ENCODE assay signal across 9 cellular contexts in genomic region chr1:108512239-108513071, GRCh38. TPM values are rescaled to one million over a fixed set of nuclear protein-coding genes. Genes with fewer than 3 reads are reported as not detected.
A peak's percentile ranks its signal among the peaks of the same experiment; 100 is the strongest.
DNase-seq lines count a peak whose midpoint lies in the region; ATAC-seq and TF ChIP-seq lines count a peak whose summit lies in the region.
"Had no signal": no experiment of that assay in that cellular context is flagged by ENCODE, and none has a peak within 500 bp of the region (broad histone marks: within the 10 kb centered on the region; RNA-seq: fewer than 3 reads in every experiment).

No MANE protein-coding gene starts in this region.

- H3K4me3 Mint-ChIP-seq in activated CD4-positive, alpha-beta T cell treated with anti-CD3 and anti-CD28 coated beads, Interleukin-2, amount 10 ng/mL, durations not matched to agents 7 days and 5 days: no peak overlapping the region
- H3K4me3 Mint-ChIP-seq in stimulated activated naive B cell treated with anti-CD40 and anti-IgM and Interleukin-4, amounts not matched to agents 10 μg/mL and 1 μg/mL and 100 μg/mL, for 72 hours: no peak overlapping the region
- no peak overlapping the region for H3K4me3 Mint-ChIP-seq in stimulated activated naive CD8-positive, alpha-beta T cell treated with anti-CD3 and anti-CD28 coated beads, Interleukin-15, amount 100 ng/mL, for 72 hours
- H3K4me3 Mint-ChIP-seq: activated T-cell treated with anti-CD3 and anti-CD28 coated beads, Interleukin-2, amount 50 U/mL, for 72 hours had no signal

- H3K27ac ChIP-seq in VCaP: peak overlapping the region; percentile 13; the same call in 1 of the 2 replicates

- no peak for TF ChIP-seq POLR2A in NB4 (IDR thresholded peaks at IDR 0.05; ENCODE audit: extremely low read depth, insufficient read length)

- CTCF ChIA-PET in activated CD4-positive, alpha-beta T cell treated with anti-CD3 and anti-CD28 coated beads, Interleukin-2, amount 10 ng/mL, durations not matched to agents 7 days and 5 days (lab: Charles Lee): interaction anchor here (0.6 to 4.5 kb wide), 6 partner anchors 31 to 148 kb away, joined by 3 to 24 read pairs (median 4); partner anchors contain the start of genes EEIG2 and HENMT1

- peaks cover 18% of the 10 kb centered on the region for H3K9me3 Mint-ChIP-seq in activated CD4-positive, alpha-beta T cell treated with anti-CD3 and anti-CD28 coated beads, Interleukin-2, amount 10 ng/mL, durations not matched to agents 7 days and 5 days
- no peaks in the 10 kb centered on the region for H3K9me3 Mint-ChIP-seq in stimulated activated naive B cell treated with anti-CD40 and anti-IgM and Interleukin-4, amounts not matched to agents 10 μg/mL and 1 μg/mL and 100 μg/mL, for 72 hours
- H3K9me3 Mint-ChIP-seq in stimulated activated naive CD8-positive, alpha-beta T cell treated with anti-CD3 and anti-CD28 coated beads, Interleukin-15, amount 100 ng/mL, for 72 hours: peaks cover 0 to 7% of the 10 kb centered on the region in 2 donors

- H3K27ac Mint-ChIP-seq in activated CD4-positive, alpha-beta T cell treated with anti-CD3 and anti-CD28 coated beads, Interleukin-2, amount 10 ng/mL, durations not matched to agents 7 days and 5 days: no peak overlapping the region
- H3K27ac Mint-ChIP-seq in stimulated activated naive B cell treated with anti-CD40 and anti-IgM and Interleukin-4, amounts not matched to agents 10 μg/mL and 1 μg/mL and 100 μg/mL, for 72 hours: no peak overlapping the region
- H3K27ac Mint-ChIP-seq in stimulated activated naive CD8-positive, alpha-beta T cell treated with anti-CD3 and anti-CD28 coated beads, Interleukin-15, amount 100 ng/mL, for 72 hours: no peak overlapping the region
- H3K27ac Mint-ChIP-seq: activated T-cell treated with anti-CD3 and anti-CD28 coated beads, Interleukin-2, amount 50 U/mL, for 72 hours had no signal

- POLR2A ChIA-PET in activated CD4-positive, alpha-beta T cell treated with anti-CD3 and anti-CD28 coated beads, Interleukin-2, amount 10 ng/mL, durations not matched to agents 7 days and 5 days (lab: Charles Lee): no interaction called here

- DNase-seq in activated CD4-positive, alpha-beta T cell treated with anti-CD3 and anti-CD28 coated beads, Interleukin-2, amount 10 ng/mL, durations not matched to agents 7 days and 5 days: peak; percentile 15
- no peak for DNase-seq in activated CD4-positive, alpha-beta T cell treated with anti-CD3 and anti-CD28 coated beads for 48 hours
- peak; percentile 56 for DNase-seq in NB4 (ENCODE audit: low read depth)
- DNase-seq in left ventricle myocardium superior: no peak
- no peak for DNase-seq in stimulated activated naive B cell treated with anti-CD40 and anti-IgM and Interleukin-4, amounts not matched to agents 10 μg/mL and 1 μg/mL and 100 μg/mL, for 72 hours
- no peak for DNase-seq in stimulated activated naive CD8-positive, alpha-beta T cell treated with anti-CD3 and anti-CD28 coated beads, Interleukin-15, amount 100 ng/mL, for 72 hours
- DNase-seq: activated T-cell treated with anti-CD3 and anti-CD28 coated beads, Interleukin-2, amount 50 U/mL, for 72 hours had no signal

- TF ChIP-seq CTCF in NB4 (IDR thresholded peaks at IDR 0.05; ENCODE audit: low read depth, low read length) (peak; percentile 71), VCaP (conservative IDR thresholded peaks at IDR 0.05) (peak; percentile 89)

- H3K36me3 Mint-ChIP-seq in activated CD4-positive, alpha-beta T cell treated with anti-CD3 and anti-CD28 coated beads, Interleukin-2, amount 10 ng/mL, durations not matched to agents 7 days and 5 days (ENCODE audit: low read depth): peaks cover 5% of the 10 kb centered on the region
- no peaks in the 10 kb centered on the region for H3K36me3 Mint-ChIP-seq in stimulated activated naive B cell treated with anti-CD40 and anti-IgM and Interleukin-4, amounts not matched to agents 10 μg/mL and 1 μg/mL and 100 μg/mL, for 72 hours

- H3K4me1 Mint-ChIP-seq in activated CD4-positive, alpha-beta T cell treated with anti-CD3 and anti-CD28 coated beads, Interleukin-2, amount 10 ng/mL, durations not matched to agents 7 days and 5 days: no peaks in the 10 kb centered on the region
- H3K4me1 Mint-ChIP-seq in stimulated activated naive B cell treated with anti-CD40 and anti-IgM and Interleukin-4, amounts not matched to agents 10 μg/mL and 1 μg/mL and 100 μg/mL, for 72 hours: no peaks in the 10 kb centered on the region
- H3K4me1 Mint-ChIP-seq in stimulated activated naive CD8-positive, alpha-beta T cell treated with anti-CD3 and anti-CD28 coated beads, Interleukin-15, amount 100 ng/mL, for 72 hours: no peaks in the 10 kb centered on the region

- ATAC-seq in left ventricle myocardium superior (peak; percentile 32), HG02852 (IDR thresholded peaks at IDR 0.05; ENCODE audit: unreplicated experiment) (no peak)
- peak; percentile 42 to 45 for ATAC-seq in stimulated activated naive B cell treated with anti-CD40 and anti-IgM and Interleukin-4, amounts not matched to agents 10 μg/mL and 1 μg/mL and 100 μg/mL, for 72 hours (replicated peaks)
- ATAC-seq in stimulated activated naive CD8-positive, alpha-beta T cell treated with anti-CD3 and anti-CD28 coated beads, Interleukin-15, amount 100 ng/mL, for 72 hours: no peak

- intact Hi-C loops in left ventricle myocardium superior (cut with micrococcal nuclease): loop anchor here (1.0 to 10.0 kb wide), 2 partner anchors 52 to 131 kb away; partner anchors contain the start of gene EEIG2

- H3K4me3 ChIP-seq in NB4 (ENCODE audit: low read depth, low read length): no peak overlapping the region

- peaks cover 53% of the 10 kb centered on the region for H3K27me3 Mint-ChIP-seq in activated CD4-positive, alpha-beta T cell treated with anti-CD3 and anti-CD28 coated beads, Interleukin-2, amount 10 ng/mL, durations not matched to agents 7 days and 5 days
- H3K27me3 Mint-ChIP-seq in stimulated activated naive B cell treated with anti-CD40 and anti-IgM and Interleukin-4, amounts not matched to agents 10 μg/mL and 1 μg/mL and 100 μg/mL, for 72 hours: no peaks in the 10 kb centered on the region
- H3K27me3 Mint-ChIP-seq in stimulated activated naive CD8-positive, alpha-beta T cell treated with anti-CD3 and anti-CD28 coated beads, Interleukin-15, amount 100 ng/mL, for 72 hours: peaks cover 32% of the 10 kb centered on the region

RNA-seq across cellular contexts. Expression of gene EEIG2, which starts 47.4 kb away (rescaled TPM):
- 10 to 100 TPM; 14.5 to 16.3 TPM for total RNA-seq in activated CD4-positive, alpha-beta T cell treated with anti-CD3 and anti-CD28 coated beads, Interleukin-2, amount 10 ng/mL, durations not matched to agents 7 days and 5 days
- total RNA-seq in left ventricle myocardium superior: 5.0 TPM

Comparison
In these comparisons a context has a peak if more than half of its experiments do, and no peak if none do; other contexts are left out.
1. DNase-seq: peak in activated CD4-positive, alpha-beta T cell treated with anti-CD3 and anti-CD28 coated beads, Interleukin-2, amount 10 ng/mL, durations not matched to agents 7 days and 5 days (single experiment) and NB4 (single experiment); none in activated CD4-positive, alpha-beta T cell treated with anti-CD3 and anti-CD28 coated beads for 48 hours (single experiment), left ventricle myocardium superior (single experiment), stimulated activated naive B cell treated with anti-CD40 and anti-IgM and Interleukin-4, amounts not matched to agents 10 μg/mL and 1 μg/mL and 100 μg/mL, for 72 hours (single experiment) and stimulated activated naive CD8-positive, alpha-beta T cell treated with anti-CD3 and anti-CD28 coated beads, Interleukin-15, amount 100 ng/mL, for 72 hours (0 of 2).
2. ATAC-seq: peak in left ventricle myocardium superior (single experiment) and stimulated activated naive B cell treated with anti-CD40 and anti-IgM and Interleukin-4, amounts not matched to agents 10 μg/mL and 1 μg/mL and 100 μg/mL, for 72 hours (2 of 2); none in HG02852 (single experiment) and stimulated activated naive CD8-positive, alpha-beta T cell treated with anti-CD3 and anti-CD28 coated beads, Interleukin-15, amount 100 ng/mL, for 72 hours (single experiment).